Comparison of ENCODE assay signal across 10 cellular contexts in genomic region chr1:185238447-185238846, GRCh38.
A peak's percentile ranks its signal among the peaks of the same experiment; 100 is the strongest.
DNase-seq lines count a peak whose midpoint lies in the region; ATAC-seq and TF ChIP-seq lines count a peak whose summit lies in the region.
"Had no signal": no experiment of that assay in that cellular context is flagged by ENCODE, and none has a peak within 500 bp of the region (broad histone marks: within the 10 kb centered on the region; RNA-seq: fewer than 3 reads in every experiment).

No MANE protein-coding gene starts in this region.

- TF ChIP-seq POLR2A in breast epithelium (IDR thresholded peaks at IDR 0.05) (no peak), tibial nerve (IDR thresholded peaks at IDR 0.05) (no peak)

- POLR2A ChIA-PET in MCF 10A (lab: Yijun Ruan, JAX) (interaction anchor here (1.2 to 2.4 kb wide), 4 partner anchors 62 to 442 kb away, joined by 3 to 17 read pairs (median 6); partner anchors contain the start of gene IVNS1ABP), PC-9 (lab: Charles Lee; ENCODE audit: unreplicated experiment) (interaction anchor here (0.7 kb wide), 1 partner anchor 79 kb away, joined by 4 read pairs; no protein-coding TSS in a partner anchor)

- H3K4me1 ChIP-seq in breast epithelium (no peaks in the 10 kb centered on the region), PC-9 (replicated peaks; ENCODE audit: insufficient read depth) (no peaks in the 10 kb centered on the region), tibial nerve (peaks cover 0 to 8% (median 0%) of the 10 kb centered on the region in 4 donors)

- H3F3A ChIP-seq in PC-9 (ENCODE audit: insufficient read depth, low read depth) = no peaks in the 10 kb centered on the region; the same call in 1 of the 2 replicates

- no peak overlapping the region for H3K27ac Mint-ChIP-seq in MCF 10A (ENCODE audit: low read depth, unreplicated experiment)

- no peaks in the 10 kb centered on the region for H3K9me3 Mint-ChIP-seq in MCF 10A (ENCODE audit: unreplicated experiment)

- 48 to 55% methylated on average over 1 of the region's 1 CpG for WGBS in tibial nerve, 2 donors

- H3K4me2 ChIP-seq in PC-9 = no peak overlapping the region

- H3K36me3 Mint-ChIP-seq in MCF 10A (ENCODE audit: insufficient read depth, unreplicated experiment) = no peaks in the 10 kb centered on the region

- H3K79me2 ChIP-seq in PC-9 (ENCODE audit: low read depth) = no peaks in the 10 kb centered on the region

- DNase-seq in MCF 10A (ENCODE audit: unreplicated experiment) (peak; percentile 24), breast epithelium (ENCODE audit: low spot score in 2 of 2) (no peak), PC-9 (no peak), fibroblast of gingiva (ENCODE audit: low read depth) (peak; percentile 11), tibial nerve (ENCODE audit: low spot score in 2 of 2) (no peak)
- no peak for DNase-seq in stimulated activated CD4-positive, alpha-beta T cell treated with anti-CD3 and anti-CD28 coated beads, Interleukin-4, amount 100 ng/mL, for 1 hour
- DNase-seq: activated gamma-delta T cell treated with Interleukin-2 at 50 U/mL for 16 hours, EL had no signal

- no peaks in the 10 kb centered on the region for H3K9me3 ChIP-seq in breast epithelium
- H3K9me3 ChIP-seq in PC-9 (ENCODE audit: insufficient read depth, low read depth) = no peaks in the 10 kb centered on the region
- peaks cover 0 to 6% (median 0%) of the 10 kb centered on the region in 4 donors for H3K9me3 ChIP-seq in tibial nerve

- no peak for TF ChIP-seq EP300 in tibial nerve (IDR thresholded peaks at IDR 0.05)

- intact Hi-C loops in MCF 10A (cut with micrococcal nuclease) = loop anchor here (1.0 to 10.0 kb wide), 4 partner anchors 358 to 976 kb away; no protein-coding TSS in a partner anchor
- intact Hi-C loops in breast epithelium (cut with DNase I; ENCODE audit: low total_unique reads) = no loop called here
- intact Hi-C loops in PC-9 (cut with micrococcal nuclease; ENCODE audit: unreplicated experiment) = no loop called here

- H4K20me1 ChIP-seq in PC-9 (ENCODE audit: insufficient read depth) = no peaks in the 10 kb centered on the region

- TF ChIP-seq CTCF in MCF 10A (IDR thresholded peaks at IDR 0.05; ENCODE audit: unreplicated experiment) (peak; percentile 25), breast epithelium (IDR thresholded peaks at IDR 0.05) (no peak), PC-9 (conservative IDR thresholded peaks at IDR 0.05) (peak; percentile 53), tibial nerve (IDR thresholded peaks at IDR 0.05) (peak in 4 of 5 experiments; percentile 18 to 30 (median 26))

- H3K4me3 ChIP-seq in breast epithelium (no peak overlapping the region), PC-9 (no peak overlapping the region), tibial nerve (no peak overlapping the region)

- no peaks in the 10 kb centered on the region for H3K27me3 ChIP-seq in breast epithelium
- H3K27me3 ChIP-seq in PC-9 (ENCODE audit: insufficient read depth, low read depth) = no peaks in the 10 kb centered on the region
- H3K27me3 ChIP-seq in tibial nerve = no peaks in the 10 kb centered on the region

- no peak overlapping the region for H3K4me3 Mint-ChIP-seq in MCF 10A (ENCODE audit: unreplicated experiment)

- no peak overlapping the region; the same call in 1 of the 2 replicates for H2AFZ ChIP-seq in PC-9

- H3K36me3 ChIP-seq in breast epithelium = no peaks in the 10 kb centered on the region
- H3K36me3 ChIP-seq in PC-9 (ENCODE audit: low read depth) = no peaks in the 10 kb centered on the region
- H3K36me3 ChIP-seq in tibial nerve = peaks cover 0 to 32% (median 0%) of the 10 kb centered on the region in 3 donors

- no peak for ATAC-seq in HG02798 (IDR thresholded peaks at IDR 0.05; ENCODE audit: poor library complexity, unreplicated experiment)
- ATAC-seq in HG03039 (IDR thresholded peaks at IDR 0.05; ENCODE audit: unreplicated experiment) = no peak

- H3K9me2 ChIP-seq in PC-9 (ENCODE audit: insufficient read depth) = no peaks in the 10 kb centered on the region

- no peaks in the 10 kb centered on the region for H3K27me3 Mint-ChIP-seq in MCF 10A (ENCODE audit: insufficient read depth, unreplicated experiment)

- no peaks in the 10 kb centered on the region for H3K4me1 Mint-ChIP-seq in MCF 10A (ENCODE audit: insufficient read depth, unreplicated experiment)

- CTCF ChIA-PET in MCF 10A (lab: Yijun Ruan, JAX) (interaction anchor here (0.5 to 4.0 kb wide), 40 partner anchors 8 to 1841 kb away, joined by 3 to 48 read pairs (median 4); no protein-coding TSS in a partner anchor), PC-9 (lab: Charles Lee) (interaction anchor here (0.6 to 0.7 kb wide), 2 partner anchors 86 to 433 kb away, joined by 3 to 17 read pairs; no protein-coding TSS in a partner anchor)

- BruUV-seq in MCF 10A (replicated peaks; lab: Mats Ljungman, UMichigan) (no TSS peak), PC-9 (replicated peaks; lab: Mats Ljungman, UMichigan) (no TSS peak)

- H3K27ac ChIP-seq in breast epithelium (no peak overlapping the region), PC-9 (no peak overlapping the region), tibial nerve (no peak overlapping the region)

Comparison
In these comparisons a context has a peak if more than half of its experiments do, and no peak if none do; other contexts are left out.
1. DNase-seq: peak in MCF 10A (single experiment) and fibroblast of gingiva (single experiment); none in breast epithelium (0 of 2), PC-9 (0 of 2), tibial nerve (0 of 2) and stimulated activated CD4-positive, alpha-beta T cell treated with anti-CD3 and anti-CD28 coated beads, Interleukin-4, amount 100 ng/mL, for 1 hour (single experiment).
2. CTCF ChIP-seq: peak in MCF 10A (single experiment), PC-9 (single experiment) and tibial nerve (4 of 5); none in breast epithelium (0 of 3).